In the genomic region with DNA sequence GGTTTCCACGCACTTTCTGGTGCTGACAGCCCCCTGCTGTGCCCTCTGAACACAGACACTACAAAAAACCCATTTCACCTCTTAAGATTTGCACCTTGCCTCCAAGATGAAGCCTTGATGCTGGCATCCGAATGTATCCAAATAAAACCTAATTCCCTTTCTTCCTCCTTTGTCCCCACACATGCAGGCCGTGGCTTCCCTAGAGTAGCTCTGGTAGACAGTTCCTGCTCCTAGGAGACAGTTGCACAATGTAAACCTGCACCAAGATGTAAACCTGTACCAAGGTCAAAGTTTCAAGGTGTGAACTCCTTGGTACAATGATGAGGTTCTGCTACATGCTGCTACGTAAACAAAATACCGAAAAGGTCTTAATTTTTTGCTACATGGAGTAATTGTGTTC, we compare ENCODE assay signal across 25 cellular contexts. TPM values are rescaled to one million over a fixed set of nuclear protein-coding genes. Genes with fewer than 3 reads are reported as not detected.
DNase-seq lines count a peak whose midpoint lies in the region; ATAC-seq, FAIRE-seq and TF ChIP-seq lines count a peak whose summit lies in the region.
"Had no signal": no experiment of that assay in that cellular context is flagged by ENCODE, and none has a peak within 500 bp of the region (broad histone marks: within the 10 kb centered on the region; RNA-seq: fewer than 3 reads in every experiment).

No MANE protein-coding gene starts in this region.

- intact Hi-C loops in mucosa of descending colon (cut with DNase I, micrococcal nuclease): no loop called here

- POLR2A ChIA-PET in WTC11 (lab: Charles Lee): interaction anchor here (1.3 kb wide), 1 partner anchor 32 kb away, joined by 3 read pairs; no protein-coding TSS in a partner anchor

- DNase-seq in activated T-cell treated with anti-CD3 and anti-CD28 coated beads, Interleukin-2, amount 50 U/mL, for 72 hours: no peak
- DNase-seq in activated T-cell treated with anti-CD3 and anti-CD28 coated beads for 4 hours (no peak), WTC11 (ENCODE audit: low spot score) (no peak), mucosa of descending colon (peak in 1 of 3 donors; percentile 53), type B pancreatic cell (ENCODE audit: extremely low spot score, unreplicated experiment) (no peak), H54 (ENCODE audit: insufficient read length, low spot score) (no peak), SW 1271 (lab: John Stamatoyannopoulos, UW) (no peak)
- DNase-seq: 8988T; AML-193; brain microvascular endothelial cell; Caco-2; NCI-H1436 treated with DMSO at 0.1 percent for 48 hours; NCI-H510A treated with DMSO at 0.1 percent for 48 hours; stimulated activated CD4-positive, alpha-beta T cell treated with anti-CD3 and anti-CD28 coated beads, Interleukin-1b, Interleukin-23, amount 100 ng/mL, for 48 hours; testis; WERI-Rb-1 had no signal

- H3K4me1 Mint-ChIP-seq in activated T-cell treated with anti-CD3 and anti-CD28 coated beads, Interleukin-2, amount 50 U/mL, for 72 hours (ENCODE audit: low read depth): peaks cover 45% of the 10 kb centered on the region
- H3K4me1 Mint-ChIP-seq in WTC11 (peaks cover 38% of the 10 kb centered on the region), type B pancreatic cell (ENCODE audit: unreplicated experiment) (peaks cover 15% of the 10 kb centered on the region)

- TF ChIP-seq POLR2A in H54 (IDR thresholded peaks at IDR 0.05; ENCODE audit: low read depth, low read length): no peak

- peaks cover 89% of the 10 kb centered on the region for H3K27me3 Mint-ChIP-seq in activated T-cell treated with anti-CD3 and anti-CD28 coated beads, Interleukin-2, amount 50 U/mL, for 72 hours (ENCODE audit: low read depth)
- H3K27me3 Mint-ChIP-seq in WTC11 (ENCODE audit: low read depth): peaks cover 48% of the 10 kb centered on the region
- H3K27me3 Mint-ChIP-seq in type B pancreatic cell: peaks cover 53% of the 10 kb centered on the region

- H3K36me3 Mint-ChIP-seq in activated T-cell treated with anti-CD3 and anti-CD28 coated beads, Interleukin-2, amount 50 U/mL, for 72 hours (ENCODE audit: insufficient read depth in 2 of 2): peaks cover 0 to 2% of the 10 kb centered on the region in 2 donors
- H3K36me3 Mint-ChIP-seq in WTC11: no peaks in the 10 kb centered on the region
- peaks cover 8% of the 10 kb centered on the region for H3K36me3 Mint-ChIP-seq in type B pancreatic cell

- no peak for ATAC-seq in activated T-cell treated with anti-CD3 and anti-CD28 coated beads, Interleukin-2, amount 50 U/mL, for 72 hours (replicated peaks in 1 of 2)
- ATAC-seq in WTC11 (no peak), mucosa of descending colon (peak; percentile 91), HG03354 (IDR thresholded peaks at IDR 0.05; ENCODE audit: poor library complexity, severe bottlenecking, unreplicated experiment) (no peak)

- no peak overlapping the region for H3K4me3 ChIP-seq in mucosa of descending colon

- CTCF ChIA-PET in WTC11 (lab: Charles Lee): interaction anchor here (0.9 to 3.3 kb wide), 3 partner anchors 11 to 72 kb away, joined by 3 to 34 read pairs (median 3); no protein-coding TSS in a partner anchor

- H3K4me3 Mint-ChIP-seq in activated T-cell treated with anti-CD3 and anti-CD28 coated beads, Interleukin-2, amount 50 U/mL, for 72 hours: peak overlapping the region; percentile 8 to 50
- H3K4me3 Mint-ChIP-seq in WTC11 (peak overlapping the region; percentile 52), type B pancreatic cell (peak overlapping the region; percentile 73)

- no peaks in the 10 kb centered on the region for H3K9me3 Mint-ChIP-seq in activated T-cell treated with anti-CD3 and anti-CD28 coated beads, Interleukin-2, amount 50 U/mL, for 72 hours
- H3K9me3 Mint-ChIP-seq in WTC11 (no peaks in the 10 kb centered on the region), type B pancreatic cell (peaks cover 4% of the 10 kb centered on the region)
- H3K9me3 Mint-ChIP-seq: activated T-helper 2 cell treated with anti-CD3 and anti-CD28 coated beads, Interferon-gamma antibody, Interleukin-2, Interleukin-4, amounts not matched to agents 10 μg/mL and 5 μg/mL and 100 μg/mL, durations not matched to agents 14 hours and 24 hours and 36 hours had no signal

- TF ChIP-seq CTCF in WTC11 (IDR thresholded peaks at IDR 0.05): no peak
- TF ChIP-seq CTCF in mucosa of descending colon (IDR thresholded peaks at IDR 0.05): no peak
- TF ChIP-seq CTCF in type B pancreatic cell (conservative IDR thresholded peaks at IDR 0.05): no peak

- H3K27ac Mint-ChIP-seq in activated T-cell treated with anti-CD3 and anti-CD28 coated beads, Interleukin-2, amount 50 U/mL, for 72 hours: no peak overlapping the region
- H3K27ac Mint-ChIP-seq in WTC11 (no peak overlapping the region), type B pancreatic cell (no peak overlapping the region)
- H3K27ac Mint-ChIP-seq: activated T-helper 2 cell treated with anti-CD3 and anti-CD28 coated beads, Interferon-gamma antibody, Interleukin-2, Interleukin-4, amounts not matched to agents 10 μg/mL and 5 μg/mL and 100 μg/mL, durations not matched to agents 14 hours and 24 hours and 36 hours had no signal

- no peaks in the 10 kb centered on the region for H3K9me3 ChIP-seq in mucosa of descending colon
- H3K9me3 ChIP-seq: adrenal gland, Caco-2, psoas muscle, SK-N-SH, testis had no signal

- H3K4me1 ChIP-seq in mucosa of descending colon (ENCODE audit: low read depth): peaks cover 4% of the 10 kb centered on the region
- H3K4me1 ChIP-seq: Caco-2, psoas muscle had no signal

- FAIRE-seq in H54 (lab: Jason Lieb, UNC): no peak
- FAIRE-seq: H1 had no signal

- H3K36me3 ChIP-seq in mucosa of descending colon (ENCODE audit: low read depth): no peaks in the 10 kb centered on the region
- H3K36me3 ChIP-seq: adrenal gland, brain microvascular endothelial cell, WERI-Rb-1 had no signal

TF ChIP-seq in WTC11, 78 proteins besides CTCF, POLR2A, EP300 and RAD21:
- TF ChIP-seq CREM (CRISPR knock-in tag; IDR thresholded peaks at IDR 0.05): no peak
- TF ChIP-seq, protein P1, sequence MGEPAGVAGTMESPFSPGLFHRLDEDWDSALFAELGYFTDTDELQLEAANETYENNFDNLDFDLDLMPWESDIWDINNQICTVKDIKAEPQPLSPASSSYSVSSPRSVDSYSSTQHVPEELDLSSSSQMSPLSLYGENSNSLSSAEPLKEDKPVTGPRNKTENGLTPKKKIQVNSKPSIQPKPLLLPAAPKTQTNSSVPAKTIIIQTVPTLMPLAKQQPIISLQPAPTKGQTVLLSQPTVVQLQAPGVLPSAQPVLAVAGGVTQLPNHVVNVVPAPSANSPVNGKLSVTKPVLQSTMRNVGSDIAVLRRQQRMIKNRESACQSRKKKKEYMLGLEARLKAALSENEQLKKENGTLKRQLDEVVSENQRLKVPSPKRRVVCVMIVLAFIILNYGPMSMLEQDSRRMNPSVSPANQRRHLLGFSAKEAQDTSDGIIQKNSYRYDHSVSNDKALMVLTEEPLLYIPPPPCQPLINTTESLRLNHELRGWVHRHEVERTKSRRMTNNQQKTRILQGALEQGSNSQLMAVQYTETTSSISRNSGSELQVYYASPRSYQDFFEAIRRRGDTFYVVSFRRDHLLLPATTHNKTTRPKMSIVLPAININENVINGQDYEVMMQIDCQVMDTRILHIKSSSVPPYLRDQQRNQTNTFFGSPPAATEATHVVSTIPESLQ (CRISPR knock-in tag; IDR thresholded peaks at IDR 0.05): no peak
- TF ChIP-seq, protein P2, sequence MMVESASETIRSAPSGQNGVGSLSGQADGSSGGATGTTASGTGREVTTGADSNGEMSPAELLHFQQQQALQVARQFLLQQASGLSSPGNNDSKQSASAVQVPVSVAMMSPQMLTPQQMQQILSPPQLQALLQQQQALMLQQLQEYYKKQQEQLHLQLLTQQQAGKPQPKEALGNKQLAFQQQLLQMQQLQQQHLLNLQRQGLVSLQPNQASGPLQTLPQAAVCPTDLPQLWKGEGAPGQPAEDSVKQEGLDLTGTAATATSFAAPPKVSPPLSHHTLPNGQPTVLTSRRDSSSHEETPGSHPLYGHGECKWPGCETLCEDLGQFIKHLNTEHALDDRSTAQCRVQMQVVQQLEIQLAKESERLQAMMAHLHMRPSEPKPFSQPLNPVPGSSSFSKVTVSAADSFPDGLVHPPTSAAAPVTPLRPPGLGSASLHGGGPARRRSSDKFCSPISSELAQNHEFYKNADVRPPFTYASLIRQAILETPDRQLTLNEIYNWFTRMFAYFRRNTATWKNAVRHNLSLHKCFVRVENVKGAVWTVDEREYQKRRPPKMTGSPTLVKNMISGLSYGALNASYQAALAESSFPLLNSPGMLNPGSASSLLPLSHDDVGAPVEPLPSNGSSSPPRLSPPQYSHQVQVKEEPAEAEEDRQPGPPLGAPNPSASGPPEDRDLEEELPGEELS (CRISPR knock-in tag; IDR thresholded peaks at IDR 0.05): no peak
- TF ChIP-seq, protein P3, sequence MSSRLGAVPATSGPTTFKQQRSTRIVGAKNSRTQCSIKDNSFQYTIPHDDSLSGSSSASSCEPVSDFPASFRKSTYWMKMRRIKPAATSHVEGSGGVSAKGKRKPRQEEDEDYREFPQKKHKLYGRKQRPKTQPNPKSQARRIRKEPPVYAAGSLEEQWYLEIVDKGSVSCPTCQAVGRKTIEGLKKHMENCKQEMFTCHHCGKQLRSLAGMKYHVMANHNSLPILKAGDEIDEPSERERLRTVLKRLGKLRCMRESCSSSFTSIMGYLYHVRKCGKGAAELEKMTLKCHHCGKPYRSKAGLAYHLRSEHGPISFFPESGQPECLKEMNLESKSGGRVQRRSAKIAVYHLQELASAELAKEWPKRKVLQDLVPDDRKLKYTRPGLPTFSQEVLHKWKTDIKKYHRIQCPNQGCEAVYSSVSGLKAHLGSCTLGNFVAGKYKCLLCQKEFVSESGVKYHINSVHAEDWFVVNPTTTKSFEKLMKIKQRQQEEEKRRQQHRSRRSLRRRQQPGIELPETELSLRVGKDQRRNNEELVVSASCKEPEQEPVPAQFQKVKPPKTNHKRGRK (CRISPR knock-in tag; IDR thresholded peaks at IDR 0.05; ENCODE audit: borderline replicate concordance): peak; percentile 76; the same call in 1 of the 2 replicates

RNA-seq across cellular contexts. Expression of a gene that starts 0.6 kb away (rescaled TPM):
- total RNA-seq in activated T-cell treated with anti-CD3 and anti-CD28 coated beads, Interleukin-2, amount 50 U/mL, for 72 hours: not detected
- 145 to 156 TPM (median 146 TPM) in 3 replicates for total RNA-seq in WTC11 (2021)
- 10 to 100 TPM in 2 of 3 donors, 1 to 10 TPM in 1; 3.1 to 16.2 (median 14.2) TPM for total RNA-seq in mucosa of descending colon
- total RNA-seq in type B pancreatic cell (ENCODE audit: low replicate concordance): 0.17 and 0.55 TPM in 2 replicates
- total RNA-seq: activated T-helper 2 cell treated with anti-CD3 and anti-CD28 coated beads, Interferon-gamma antibody, Interleukin-2, Interleukin-4, amounts not matched to agents 10 μg/mL and 5 μg/mL and 100 μg/mL, durations not matched to agents 14 hours and 24 hours and 36 hours; Caco-2; MCF 10A; mesenteric fat pad; psoas muscle; T-helper 2 cell treated with Interferon-gamma antibody and Interleukin-4, amounts not matched to agents 100 ng/mL and 5 ng/mL, for 36 hours had no signal

RNA-seq across cellular contexts. Expression of a gene that starts 40.3 kb away (rescaled TPM):
- total RNA-seq in activated T-cell treated with anti-CD3 and anti-CD28 coated beads, Interleukin-2, amount 50 U/mL, for 72 hours: 10 to 100 TPM; 46.1 to 60.0 TPM
- 23.8 to 28.8 TPM (median 26.3 TPM) in 3 replicates for total RNA-seq in WTC11 (2021)
- total RNA-seq in mucosa of descending colon: 10 to 100 TPM; 20.5 to 36.3 (median 27.9) TPM
- 30.1 and 40.5 TPM in 2 replicates for total RNA-seq in type B pancreatic cell (ENCODE audit: low replicate concordance)
